15 cellular contexts compared by ENCODE assay signal in genomic region chr2:75606851-75607798, GRCh38. TPM values are rescaled to one million over a fixed set of nuclear protein-coding genes. Genes with fewer than 3 reads are reported as not detected.
A peak's percentile ranks its signal among the peaks of the same experiment; 100 is the strongest.
DNase-seq lines count a peak whose midpoint lies in the region; ATAC-seq, FAIRE-seq and TF ChIP-seq lines count a peak whose summit lies in the region.
"Had no signal": no experiment of that assay in that cellular context is flagged by ENCODE, and none has a peak within 500 bp of the region (broad histone marks: within the 10 kb centered on the region; RNA-seq: fewer than 3 reads in every experiment).

No MANE protein-coding gene starts in this region.

- H3K36me3 ChIP-seq in astrocyte (ENCODE audit: insufficient read depth, low read length) = no peaks in the 10 kb centered on the region

- peak overlapping the region; percentile 73 for H3K4me2 ChIP-seq in astrocyte (ENCODE audit: low read length)

- H3K4me1 Mint-ChIP-seq in astrocyte (ENCODE audit: low read depth, unreplicated experiment) = peaks cover 50% of the 10 kb centered on the region

- peaks cover 6% of the 10 kb centered on the region for H3K27me3 Mint-ChIP-seq in astrocyte (ENCODE audit: low read depth, unreplicated experiment)

- H3K9me3 Mint-ChIP-seq in astrocyte (ENCODE audit: unreplicated experiment) = peaks cover 3% of the 10 kb centered on the region

- peaks cover 61% of the 10 kb centered on the region for H3K4me1 ChIP-seq in astrocyte (ENCODE audit: insufficient read depth, low read length)

- DNase-seq in A172 (ENCODE audit: low spot score) (peak; percentile 90), HT1080 (ENCODE audit: low read depth) (peak; percentile 99), astrocyte (ENCODE audit: low read depth) (peak; percentile 98), kidney glomerular epithelial cell (lab: John Stamatoyannopoulos, UW) (peak; percentile 83), NCI-H2196 (lab: John Stamatoyannopoulos, UW; ENCODE audit: unreplicated experiment) (no peak), NCI-H1436 treated with DMSO at 0.1 percent for 48 hours (lab: John Stamatoyannopoulos, UW) (no peak), NCI-H2029 (lab: John Stamatoyannopoulos, UW) (no peak)
- DNase-seq: activated T-cell treated with anti-CD3 and anti-CD28 coated beads, Interleukin-2, amount 50 U/mL, for 48 hours; cerebellar nuclear complex; GF-D8; NCI-H2171; RPMI8226 had no signal

- H3K9ac ChIP-seq in astrocyte (ENCODE audit: low read length) = peak overlapping the region; percentile 85
- H3K9ac ChIP-seq: parathyroid adenoma had no signal

- H2AFZ ChIP-seq in astrocyte (ENCODE audit: low read depth, low read length) = peak overlapping the region; percentile 19
- H2AFZ ChIP-seq: parathyroid adenoma had no signal

- FAIRE-seq in astrocyte (lab: Jason Lieb, UNC) = peak; percentile 73

- no peak overlapping the region for H3K4me3 Mint-ChIP-seq in astrocyte (ENCODE audit: unreplicated experiment)
- H3K4me3 Mint-ChIP-seq: WTC11 had no signal

- no peak for ATAC-seq in GM21529 (IDR thresholded peaks at IDR 0.05; ENCODE audit: unreplicated experiment)

- no peaks in the 10 kb centered on the region for H3K9me3 ChIP-seq in astrocyte (ENCODE audit: insufficient read depth, low read depth, low read length)

- peaks cover 2% of the 10 kb centered on the region for H3K36me3 Mint-ChIP-seq in astrocyte (ENCODE audit: low read depth, unreplicated experiment)
- H3K36me3 Mint-ChIP-seq: WTC11 had no signal

- peak overlapping the region; percentile 98 for H3K27ac ChIP-seq in astrocyte (ENCODE audit: low read depth, low read length)
- H3K27ac ChIP-seq: parathyroid adenoma had no signal

- H3K4me3 ChIP-seq in astrocyte (ENCODE audit: insufficient read depth, low read depth, low read length) = peak overlapping the region; percentile 42

- no peaks in the 10 kb centered on the region for H3K79me2 ChIP-seq in astrocyte (ENCODE audit: insufficient read depth, low read length)
- H3K79me2 ChIP-seq: parathyroid adenoma had no signal

- H3K27ac Mint-ChIP-seq in astrocyte (ENCODE audit: unreplicated experiment) = peak overlapping the region; percentile 43
- H3K27ac Mint-ChIP-seq: WTC11 had no signal

- TF ChIP-seq CTCF in astrocyte (IDR thresholded peaks at IDR 0.05; ENCODE audit: insufficient read depth, low read depth, low read length) = no peak

- H4K20me1 ChIP-seq in astrocyte (ENCODE audit: insufficient read depth, low read length) = no peaks in the 10 kb centered on the region

- H3K27me3 ChIP-seq in astrocyte (ENCODE audit: insufficient read depth, low read length) = no peaks in the 10 kb centered on the region

RNA-seq across cellular contexts. Expression of gene MRPL19, which starts 39.5 kb away (rescaled TPM):
- 127 and 156 TPM in 2 replicates for total RNA-seq in A172 (2014; rRNA removed; shearing (Covaris generic))
- total RNA-seq in HT1080 (2014; rRNA removed; shearing (Covaris generic)) = 80.5 and 119 TPM in 2 replicates
- 67.1 and 67.8 TPM in 2 replicates for polyA plus RNA-seq in HT1080 (2015; cell fraction: cytosol; rRNA removed)
- 39.2 and 41.4 TPM in 2 replicates for polyA plus RNA-seq in HT1080 (2015; cell fraction: nucleus; rRNA removed)
- total RNA-seq in astrocyte = 56.1 and 58.8 TPM in 2 replicates

RNA-seq across cellular contexts. Expression of gene EVA1A, which starts 46.4 kb away (rescaled TPM):
- total RNA-seq in A172 (2014; rRNA removed; shearing (Covaris generic)) = 24.6 and 38.3 TPM in 2 replicates
- 142 and 177 TPM in 2 replicates for total RNA-seq in HT1080 (2014; rRNA removed; shearing (Covaris generic))
- polyA plus RNA-seq in HT1080 (2015; cell fraction: cytosol; rRNA removed) = 83.5 and 95.7 TPM in 2 replicates
- 39.2 and 48.2 TPM in 2 replicates for polyA plus RNA-seq in HT1080 (2015; cell fraction: nucleus; rRNA removed)
- 19.0 and 28.6 TPM in 2 replicates for total RNA-seq in astrocyte

Comparison
In these comparisons a context has a peak if more than half of its experiments do, and no peak if none do; other contexts are left out.
1. DNase-seq: peak in A172 (single experiment), HT1080 (single experiment), astrocyte (single experiment) and kidney glomerular epithelial cell (single experiment); none in NCI-H2196 (single experiment), NCI-H1436 treated with DMSO at 0.1 percent for 48 hours (single experiment) and NCI-H2029 (single experiment).